Comparison of ENCODE assay signal across 27 cellular contexts in the genomic region with DNA sequence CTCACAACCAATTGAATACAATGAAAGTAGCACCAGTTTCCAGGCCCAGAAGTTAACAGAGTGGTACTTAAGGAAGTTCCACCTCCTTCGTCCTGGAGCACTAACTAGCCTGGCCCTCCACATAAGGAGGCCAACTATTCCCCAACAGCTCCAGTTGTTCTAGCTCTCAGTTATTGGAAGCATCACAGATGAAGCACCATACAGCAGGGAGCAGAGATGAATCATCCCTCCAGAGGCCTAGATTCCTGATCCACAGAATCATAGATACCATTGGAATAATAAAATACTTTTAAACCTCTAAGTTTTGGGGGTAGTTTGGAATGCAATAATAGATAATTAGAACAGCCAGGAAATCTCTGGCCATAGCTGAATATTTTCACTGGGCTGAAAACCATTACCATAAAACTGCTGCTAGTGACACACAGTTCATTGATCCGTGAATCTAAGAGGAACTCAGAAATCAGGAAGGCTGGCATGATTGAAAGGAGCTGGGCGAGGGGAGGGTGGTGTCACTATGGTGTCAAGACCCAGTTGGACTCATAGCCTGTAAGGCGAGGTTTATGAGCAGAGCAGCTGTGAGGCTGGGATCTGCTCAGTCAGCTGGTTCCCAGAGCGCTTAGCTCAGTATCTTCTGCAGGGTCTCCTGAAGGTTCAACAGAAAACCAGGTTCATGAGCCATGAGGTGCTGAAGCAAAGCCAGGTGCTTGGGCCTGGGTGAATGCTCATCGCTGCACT.
DNase-seq lines count a peak whose midpoint lies in the region; ATAC-seq and TF ChIP-seq lines count a peak whose summit lies in the region.
"Had no signal": no experiment of that assay in that cellular context is flagged by ENCODE, and none has a peak within 500 bp of the region (broad histone marks: within the 10 kb centered on the region; RNA-seq: fewer than 3 reads in every experiment).

No MANE protein-coding gene starts in this region.

- ATAC-seq in left lobe of liver (no peak), HG03571 (IDR thresholded peaks at IDR 0.05; ENCODE audit: unreplicated experiment) (no peak)
- ATAC-seq: A549, body of pancreas, sciatic nerve, SK-N-SH treated with all-trans-retinoic acid at 6 μM for 48 hours, T-helper 17 cell had no signal

- intact Hi-C loops in adrenal gland (cut with DNase I), result no loop called here

- WGBS in adrenal gland, 4 donors, result 81 to 86% (median 85%) methylated on average over 6 of the region's 6 CpGs

- H3K4me3 ChIP-seq in cardiac fibroblast (replicated peaks in 1 of 2; ENCODE audit: low read depth in 2 of 2, low read length in 2 of 2) (no peak overlapping the region), adrenal gland (no peak overlapping the region)
- H3K4me3 ChIP-seq: A549, body of pancreas, tibial nerve had no signal

- H3K4me1 ChIP-seq in adrenal gland (replicated peaks in 1 of 2), result no peaks in the 10 kb centered on the region
- H3K4me1 ChIP-seq: A549, body of pancreas, tibial nerve had no signal

- H3K9me3 ChIP-seq in adrenal gland (replicated peaks in 1 of 3), result no peaks in the 10 kb centered on the region
- H3K9me3 ChIP-seq: A549, BE2C, body of pancreas had no signal

- DNase-seq in EH (ENCODE audit: low read depth) (peak; percentile 6), M059J (ENCODE audit: low read depth) (peak; percentile 4), cardiac fibroblast (ENCODE audit: low read depth in 2 of 2) (peak; percentile 44 to 62), kidney glomerular epithelial cell (lab: John Stamatoyannopoulos, UW) (peak; percentile 10), SKM-1 (lab: John Stamatoyannopoulos, UW; ENCODE audit: unreplicated experiment) (no peak), left lobe of liver (ENCODE audit: low spot score) (no peak), adrenal gland (no peak)
- DNase-seq: activated CD4-positive, alpha-beta T cell treated with anti-CD3 and anti-CD28 coated beads, Interleukin-2, amount 50 U/mL, for 48 hours; activated CD4-positive, CD25-positive, alpha-beta regulatory T cell treated with anti-CD3 and anti-CD28 coated beads, Interleukin-2, amount 50 U/mL, for 72 hours; activated gamma-delta T cell treated with Interleukin-2 at 50 U/mL for 16 hours; activated naive CD8-positive, alpha-beta T cell treated with anti-CD3 and anti-CD28 coated beads, Interleukin-2, amount 10 ng/mL, durations not matched to agents 7 days and 5 days; activated T-cell treated with anti-CD3 and anti-CD28 coated beads, Interleukin-2, amount 50 U/mL, for 48 hours; BE2C; body of pancreas; glutamatergic neuron; HFFc6; KG1; NCI-H1436; NCI-H2081 treated with DMSO at 0.1 percent for 48 hours; Right ventricle myocardium superior; stimulated activated CD4-positive, alpha-beta T cell treated with anti-CD3 and anti-CD28 coated beads, Interleukin-4, amount 100 ng/mL, for 24 hours; T-helper 17 cell had no signal

- no peaks in the 10 kb centered on the region for H3K36me3 ChIP-seq in adrenal gland (replicated peaks in 1 of 2)
- H3K36me3 ChIP-seq: BE2C, tibial nerve had no signal

- no peaks in the 10 kb centered on the region for H3K27me3 ChIP-seq in adrenal gland
- H3K27me3 ChIP-seq: BE2C, body of pancreas, tibial nerve had no signal

- no peak for TF ChIP-seq CTCF in cardiac fibroblast (IDR thresholded peaks at IDR 0.05; ENCODE audit: low read depth, low read length)
- TF ChIP-seq CTCF in adrenal gland (IDR thresholded peaks at IDR 0.05), result no peak

- H3K27ac ChIP-seq in adrenal gland, result no peak overlapping the region
- H3K27ac ChIP-seq: A549, body of pancreas, tibial nerve had no signal

- TF ChIP-seq POLR2A in adrenal gland (IDR thresholded peaks at IDR 0.05), result no peak

Comparison
In these comparisons a context has a peak if more than half of its experiments do, and no peak if none do; other contexts are left out.
1. DNase-seq: peak in EH (single experiment), M059J (single experiment), cardiac fibroblast (2 of 2) and kidney glomerular epithelial cell (single experiment); none in SKM-1 (single experiment), left lobe of liver (single experiment) and adrenal gland (0 of 7).